8 cellular contexts compared by ENCODE assay signal in genomic region chr3:8963137-8963853, GRCh38. TPM values are rescaled to one million over a fixed set of nuclear protein-coding genes. Genes with fewer than 3 reads are reported as not detected.
DNase-seq lines count a peak whose midpoint lies in the region; ATAC-seq and TF ChIP-seq lines count a peak whose summit lies in the region.

Gene RAD18 (minus strand): TSS chr3:8963472. CDS start chr3:8963385, 87 bp downstream.

- peak within 1 kb of the TSS; percentile 89 for H3K27ac Mint-ChIP-seq in activated B cell treated with CpG ODN at 0.5 μM for 24 hours

- no peaks in the 10 kb centered on the region for H3K9me3 Mint-ChIP-seq in activated B cell treated with CpG ODN at 0.5 μM for 24 hours

- intact Hi-C loops in activated B cell treated with CpG ODN at 0.5 μM for 24 hours (cut with micrococcal nuclease): loop anchor here (1.0 to 10.0 kb wide), 6 partner anchors 284 to 1359 kb away; partner anchors contain the start of genes SEC13, SETD5 and SRGAP3

- CTCF ChIA-PET in activated B cell treated with CpG ODN at 0.5 μM for 24 hours (lab: Charles Lee): no interaction called here

- peak within 1 kb of the TSS; percentile 67 for H3K4me3 ChIP-seq in AG09309 (ENCODE audit: control insufficient read depth, low read depth, low read length)

- peak; percentile 57 for DNase-seq in AG09309 (ENCODE audit: low read depth)
- DNase-seq in NCI-H345 treated with DMSO at 0.1 percent for 48 hours (lab: John Stamatoyannopoulos, UW; ENCODE audit: unreplicated experiment): peak; percentile 84
- DNase-seq in activated B cell treated with CpG ODN at 0.5 μM for 24 hours: peak; percentile 91
- DNase-seq in central memory CD4-positive, alpha-beta T cell: peak; percentile 91
- peak; percentile 88 for DNase-seq in iris pigment epithelial cell (ENCODE audit: low read depth)
- peak; percentile 83 to 90 for DNase-seq in stimulated activated CD4-positive, alpha-beta T cell treated with anti-CD3 and anti-CD28 coated beads, Interleukin-12 subunit alpha, Interleukin-12 subunit beta, amount 100 ng/mL, for 24 hours (ENCODE audit: low read depth in 2 of 2)

- POLR2A ChIA-PET in activated B cell treated with CpG ODN at 0.5 μM for 24 hours (lab: Charles Lee): no interaction called here

- peak; percentile 93 for ATAC-seq in GM19023 (IDR thresholded peaks at IDR 0.05; ENCODE audit: unreplicated experiment)
- peak; percentile 92 for ATAC-seq in HG03196 (IDR thresholded peaks at IDR 0.05; ENCODE audit: unreplicated experiment)
- ATAC-seq in activated B cell treated with CpG ODN at 0.5 μM for 24 hours (ENCODE audit: low read depth): peak; percentile 96

- peaks cover 13% of the 10 kb centered on the region for H3K36me3 Mint-ChIP-seq in activated B cell treated with CpG ODN at 0.5 μM for 24 hours (ENCODE audit: low read depth)

- TF ChIP-seq CTCF in AG09309 (IDR thresholded peaks at IDR 0.05; ENCODE audit: control insufficient read depth, insufficient read depth, low read depth, low read length, missing control alignments): no peak
- TF ChIP-seq CTCF in activated B cell treated with CpG ODN at 0.5 μM for 24 hours (IDR thresholded peaks at IDR 0.05): no peak

- peaks cover 31% of the 10 kb centered on the region for H3K4me1 Mint-ChIP-seq in activated B cell treated with CpG ODN at 0.5 μM for 24 hours

- peaks cover 5% of the 10 kb centered on the region for H3K27me3 Mint-ChIP-seq in activated B cell treated with CpG ODN at 0.5 μM for 24 hours

- peak within 1 kb of the TSS; percentile 95 for H3K4me3 Mint-ChIP-seq in activated B cell treated with CpG ODN at 0.5 μM for 24 hours

RNA-seq across cellular contexts. Expression of gene RAD18, which starts in this region (rescaled TPM):
- total RNA-seq in activated B cell treated with CpG ODN at 0.5 μM for 24 hours: 16.6 and 21.6 TPM in 2 replicates

Comparison
In these comparisons a context has a peak if more than half of its experiments do, and no peak if none do; other contexts are left out.
1. Peak in every context shown above with its lines: DNase-seq, ATAC-seq and H3K4me3 ChIP-seq.